18 cellular contexts compared by ENCODE assay signal in the genomic region with DNA sequence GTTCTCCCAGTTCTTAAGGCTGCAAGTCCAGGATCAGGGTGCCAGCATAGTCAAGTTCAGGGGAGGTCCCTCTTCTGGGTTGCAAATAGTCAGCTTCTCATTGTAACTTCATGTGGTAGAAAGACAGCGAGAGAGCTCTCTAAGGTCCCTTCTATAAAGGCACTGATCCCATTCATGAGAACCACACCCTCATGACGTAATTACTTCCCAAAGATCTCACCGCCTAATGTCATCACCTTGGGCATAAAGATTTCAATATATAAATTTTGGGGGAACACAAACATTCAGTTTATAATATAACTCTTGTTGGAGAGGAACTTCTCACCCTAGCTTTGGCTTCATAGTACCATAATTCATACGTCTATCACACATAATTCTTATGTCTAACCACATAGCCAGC.
DNase-seq lines count a peak whose midpoint lies in the region; TF ChIP-seq lines count a peak whose summit lies in the region.
"Had no signal": no experiment of that assay in that cellular context is flagged by ENCODE, and none has a peak within 500 bp of the region (broad histone marks: within the 10 kb centered on the region; RNA-seq: fewer than 3 reads in every experiment).

No MANE protein-coding gene starts in this region.

- H3K9me3 ChIP-seq in endodermal cell (ENCODE audit: control insufficient read depth, low read length) (peaks cover 7% of the 10 kb centered on the region), MM.1S (replicated peaks; ENCODE audit: insufficient read depth, low read length) (no peaks in the 10 kb centered on the region), spleen (no peaks in the 10 kb centered on the region)
- H3K9me3 ChIP-seq: BE2C had no signal

- H3K4me1 Mint-ChIP-seq in endodermal cell (peaks cover 57% of the 10 kb centered on the region), nephron (peaks cover 75% of the 10 kb centered on the region)
- H3K4me1 Mint-ChIP-seq: CD14-positive monocyte had no signal

- peak; percentile 19 for DNase-seq in NCI-H748 (lab: John Stamatoyannopoulos, UW; ENCODE audit: unreplicated experiment)
- DNase-seq in NCI-H748 treated with DMSO at 0.1 percent for 48 hours (lab: John Stamatoyannopoulos, UW): no peak
- no peak for DNase-seq in endodermal cell
- DNase-seq in MM.1S: no peak
- no peak for DNase-seq in spleen
- DNase-seq: AML-193; BE2C; Calu3; CD4-positive, alpha-beta T cell; COR-L47; DND-41; GM23248; H7; HCEC 1CT had no signal

- H3K79me2 ChIP-seq in MM.1S (ENCODE audit: low read length): no peaks in the 10 kb centered on the region

- H3K27ac Mint-ChIP-seq in endodermal cell (no peak overlapping the region), nephron (peak overlapping the region in 2 of 3 experiments; percentile 69 to 92)
- H3K27ac Mint-ChIP-seq: CD4-positive, alpha-beta T cell had no signal

- H3K4me2 ChIP-seq in MM.1S (ENCODE audit: low read depth, low read length): no peak overlapping the region
- H3K4me2 ChIP-seq: BLaER1 treated with 17β-estradiol and CSF1 and Interleukin-3, amounts not matched to agents 10 nM and 100 nM had no signal

- no peaks in the 10 kb centered on the region for H3F3A ChIP-seq in MM.1S (ENCODE audit: insufficient read depth, low read length)

- H3K9ac ChIP-seq in endodermal cell (ENCODE audit: extremely low read depth, low read length, poor library complexity, severe bottlenecking): no peak overlapping the region
- H3K9ac ChIP-seq in MM.1S (ENCODE audit: low read length): no peak overlapping the region
- H3K9ac ChIP-seq: BLaER1 treated with 17β-estradiol and CSF1 and Interleukin-3, amounts not matched to agents 10 nM and 100 nM; GM23248 had no signal

- H3K4me1 ChIP-seq in endodermal cell (ENCODE audit: control insufficient read depth, insufficient read depth, low read length) (peaks cover 8% of the 10 kb centered on the region), MM.1S (ENCODE audit: low read length) (no peaks in the 10 kb centered on the region), spleen (no peaks in the 10 kb centered on the region)
- H3K4me1 ChIP-seq: BE2C had no signal

- H3K36me3 Mint-ChIP-seq in endodermal cell (ENCODE audit: low read depth): no peaks in the 10 kb centered on the region
- no peaks in the 10 kb centered on the region for H3K36me3 Mint-ChIP-seq in nephron (ENCODE audit: low read depth)
- H3K36me3 Mint-ChIP-seq: CD14-positive monocyte had no signal

- H3K9me3 Mint-ChIP-seq in endodermal cell (peaks cover 14% of the 10 kb centered on the region), nephron (peaks cover 2% of the 10 kb centered on the region)
- H3K9me3 Mint-ChIP-seq: CD4-positive, alpha-beta T cell had no signal

- no peak overlapping the region for H3K4me3 Mint-ChIP-seq in endodermal cell
- no peak overlapping the region for H3K4me3 Mint-ChIP-seq in nephron
- H3K4me3 Mint-ChIP-seq: CD14-positive monocyte; CD4-positive, alpha-beta T cell had no signal

- H2AFZ ChIP-seq in MM.1S (ENCODE audit: low read length): no peak overlapping the region
- H2AFZ ChIP-seq: GM23248 had no signal

- TF ChIP-seq CTCF in endodermal cell (conservative IDR thresholded peaks at IDR 0.05): no peak
- TF ChIP-seq CTCF in nephron (IDR thresholded peaks at IDR 0.05; ENCODE audit: unreplicated experiment in 3 of 3): no peak
- TF ChIP-seq CTCF in MM.1S (IDR thresholded peaks at IDR 0.05; ENCODE audit: low read length): no peak
- TF ChIP-seq CTCF in spleen (IDR thresholded peaks at IDR 0.05 in 8 of 11, conservative IDR thresholded peaks at IDR 0.05 in 3 of 11): no peak

- WGBS in endodermal cell (ENCODE audit: insufficient coverage in 1 of 2, insufficient read length in 1 of 2), 2 experiments: 95 to 100% methylated on average over 2 to 4 of the region's 4 CpGs
- 73 to 92% (median 91%) methylated on average over 4 of the region's 4 CpGs for WGBS in spleen, 5 donors

- H3K27me3 Mint-ChIP-seq in endodermal cell (ENCODE audit: insufficient read depth) (peaks cover 2% of the 10 kb centered on the region), nephron (ENCODE audit: low read depth) (no peaks in the 10 kb centered on the region)

- H3K27me3 ChIP-seq in endodermal cell (ENCODE audit: control insufficient read depth, insufficient read depth, low read length, poor library complexity, severe bottlenecking): no peaks in the 10 kb centered on the region
- H3K27me3 ChIP-seq in MM.1S (replicated peaks; ENCODE audit: insufficient read depth, low read length): no peaks in the 10 kb centered on the region
- H3K27me3 ChIP-seq in spleen (replicated peaks in 1 of 7): peaks cover 0 to 6% (median 0%) of the 10 kb centered on the region in 7 donors
- H3K27me3 ChIP-seq: BE2C; BLaER1 treated with 17β-estradiol and CSF1 and Interleukin-3, amounts not matched to agents 10 nM and 100 nM had no signal

- H3K27ac ChIP-seq in endodermal cell (ENCODE audit: low read depth, low read length) (no peak overlapping the region), MM.1S (ENCODE audit: low read length) (no peak overlapping the region), spleen (peak overlapping the region in 1 of 8 donors; percentile 14)
- H3K27ac ChIP-seq: 22Rv1; BLaER1 treated with 17β-estradiol and CSF1 and Interleukin-3, amounts not matched to agents 10 nM and 100 nM; GM23248 had no signal

- no peak for TF ChIP-seq POLR2A in spleen (IDR thresholded peaks at IDR 0.05)

- H3K9me2 ChIP-seq in MM.1S (replicated peaks; ENCODE audit: insufficient read depth, low read length): no peaks in the 10 kb centered on the region

- peak overlapping the region; percentile 46 for H3K4me3 ChIP-seq in endodermal cell (ENCODE audit: low read length)
- no peak overlapping the region for H3K4me3 ChIP-seq in MM.1S (ENCODE audit: low read length)
- H3K4me3 ChIP-seq in spleen: no peak overlapping the region
- H3K4me3 ChIP-seq: BLaER1 treated with 17β-estradiol and CSF1 and Interleukin-3, amounts not matched to agents 10 nM and 100 nM; GM23248 had no signal

- H4K20me1 ChIP-seq in MM.1S (ENCODE audit: insufficient read depth, low read length): no peaks in the 10 kb centered on the region
- H4K20me1 ChIP-seq: BLaER1 treated with 17β-estradiol and CSF1 and Interleukin-3, amounts not matched to agents 10 nM and 100 nM had no signal

- intact Hi-C loops in spleen (cut with DNase I; ENCODE audit: low total_unique reads): no loop called here

- H3K36me3 ChIP-seq in endodermal cell (ENCODE audit: control insufficient read depth, insufficient read depth, low read length) (no peaks in the 10 kb centered on the region), MM.1S (replicated peaks; ENCODE audit: insufficient read depth, low read length) (no peaks in the 10 kb centered on the region), spleen (no peaks in the 10 kb centered on the region)
- H3K36me3 ChIP-seq: BE2C; BLaER1 treated with 17β-estradiol and CSF1 and Interleukin-3, amounts not matched to agents 10 nM and 100 nM had no signal
